Comparison of ENCODE assay signal across 9 cellular contexts in the genomic region with DNA sequence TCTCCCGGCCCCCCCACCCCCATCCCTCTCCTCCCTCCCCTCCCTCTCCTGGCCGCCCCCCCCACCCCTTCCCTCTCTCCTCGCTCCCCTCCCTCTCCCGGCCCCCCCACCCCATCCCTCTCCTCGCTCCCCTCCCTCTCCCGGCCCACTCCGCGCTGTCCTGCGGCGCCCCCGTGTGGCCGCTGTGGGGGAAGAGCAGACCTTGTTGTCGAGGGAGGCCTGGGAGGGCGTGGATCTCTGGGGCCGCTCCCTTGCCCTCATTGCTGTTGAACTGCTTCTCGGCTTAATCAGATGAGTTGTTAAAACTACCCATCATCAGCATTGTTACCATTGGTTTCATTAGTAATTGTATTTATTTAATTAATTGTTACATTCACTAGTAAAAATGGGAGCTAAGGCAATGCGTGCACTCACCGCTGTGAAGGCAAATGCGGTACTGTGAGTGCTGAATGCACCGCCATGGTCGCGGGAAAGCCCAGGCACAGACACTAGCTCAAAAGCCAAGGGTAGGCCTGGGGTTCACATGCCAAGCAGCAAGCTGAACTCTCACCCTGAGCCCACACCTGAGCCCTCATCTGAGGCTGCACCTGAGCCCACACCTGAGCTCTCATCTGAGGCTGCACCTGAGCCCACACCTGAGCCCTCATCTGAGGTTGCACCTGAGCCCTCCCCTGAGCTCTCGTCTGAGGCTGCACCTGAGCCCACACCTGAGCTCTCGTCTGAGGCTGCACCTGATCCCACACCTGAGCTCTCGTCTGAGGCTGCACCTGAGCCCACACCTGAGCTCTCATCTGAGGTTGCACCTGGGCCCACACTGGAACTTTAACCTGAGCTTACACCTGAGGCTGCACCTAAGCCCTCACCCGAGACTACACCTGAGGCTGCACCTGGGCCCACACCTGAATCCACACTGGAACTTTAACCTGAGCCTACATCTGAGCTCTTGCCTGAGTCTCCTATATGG. TPM values are rescaled to one million over a fixed set of nuclear protein-coding genes. Genes with fewer than 3 reads are reported as not detected.
DNase-seq lines count a peak whose midpoint lies in the region; ATAC-seq, FAIRE-seq and TF ChIP-seq lines count a peak whose summit lies in the region.
"Had no signal": no experiment of that assay in that cellular context is flagged by ENCODE, and none has a peak within 500 bp of the region (broad histone marks: within the 10 kb centered on the region; RNA-seq: fewer than 3 reads in every experiment).

No MANE protein-coding gene starts in this region.

- H3K4me3 Mint-ChIP-seq in IgD-negative memory B cell = peak overlapping the region in 1 of 4 donors; percentile 52
- H3K4me3 Mint-ChIP-seq in activated T-helper 2 cell treated with anti-CD3 and anti-CD28 coated beads, Interferon-gamma antibody, Interleukin-2, Interleukin-4, amounts not matched to agents 10 μg/mL and 5 μg/mL and 100 μg/mL, durations not matched to agents 14 hours and 24 hours and 36 hours (ENCODE audit: low read depth) = no peak overlapping the region
- H3K4me3 Mint-ChIP-seq in osteocyte (ENCODE audit: unreplicated experiment) = no peak overlapping the region

- peaks cover 0 to 4% (median 4%) of the 10 kb centered on the region in 3 donors for H3K9me3 Mint-ChIP-seq in IgD-negative memory B cell
- H3K9me3 Mint-ChIP-seq in activated T-helper 2 cell treated with anti-CD3 and anti-CD28 coated beads, Interferon-gamma antibody, Interleukin-2, Interleukin-4, amounts not matched to agents 10 μg/mL and 5 μg/mL and 100 μg/mL, durations not matched to agents 14 hours and 24 hours and 36 hours = no peaks in the 10 kb centered on the region
- H3K9me3 Mint-ChIP-seq in osteocyte (ENCODE audit: unreplicated experiment) = no peaks in the 10 kb centered on the region

- H3K4me1 ChIP-seq in RWPE2 (ENCODE audit: insufficient read depth, poor library complexity, severe bottlenecking) = no peaks in the 10 kb centered on the region

- DNase-seq in CMK (ENCODE audit: low read depth) (peak; percentile 61), RWPE2 (ENCODE audit: low spot score) (no peak), fibroblast of villous mesenchyme (ENCODE audit: low read depth) (peak; percentile 65), osteocyte (ENCODE audit: extremely low spot score, unreplicated experiment) (no peak), urothelium cell line (ENCODE audit: low spot score) (peak; percentile 83)
- peak; percentile 70 for DNase-seq in activated T-helper 2 cell treated with anti-CD3 and anti-CD28 coated beads, Interferon-gamma antibody, Interleukin-2, Interleukin-4, amounts not matched to agents 10 μg/mL and 5 μg/mL and 100 μg/mL, durations not matched to agents 14 hours and 24 hours and 36 hours (ENCODE audit: low spot score)

- intact Hi-C loops in activated T-helper 2 cell treated with anti-CD3 and anti-CD28 coated beads, Interferon-gamma antibody, Interleukin-2, Interleukin-4, amounts not matched to agents 10 μg/mL and 5 μg/mL and 100 μg/mL, durations not matched to agents 14 hours and 24 hours and 36 hours (cut with micrococcal nuclease) = no loop called here

- H3K4me3 ChIP-seq in RWPE2 (ENCODE audit: severe bottlenecking) (no peak overlapping the region), fibroblast of villous mesenchyme (ENCODE audit: low read depth, low read length) (no peak overlapping the region)

- peak; percentile 79 for FAIRE-seq in urothelium cell line (lab: Jason Lieb, UNC)

- H3K36me3 Mint-ChIP-seq in IgD-negative memory B cell (no peaks in the 10 kb centered on the region), osteocyte (ENCODE audit: unreplicated experiment) (no peaks in the 10 kb centered on the region)
- no peaks in the 10 kb centered on the region for H3K36me3 Mint-ChIP-seq in activated T-helper 2 cell treated with anti-CD3 and anti-CD28 coated beads, Interferon-gamma antibody, Interleukin-2, Interleukin-4, amounts not matched to agents 10 μg/mL and 5 μg/mL and 100 μg/mL, durations not matched to agents 14 hours and 24 hours and 36 hours (ENCODE audit: low read depth)

- no peaks in the 10 kb centered on the region for H3K27me3 ChIP-seq in RWPE2 (ENCODE audit: insufficient read depth, poor library complexity, severe bottlenecking)

- ATAC-seq in RWPE2 (ENCODE audit: low read depth) = peak; percentile 48; the same call in 2 of the 3 replicates
- ATAC-seq in HG03571 (IDR thresholded peaks at IDR 0.05; ENCODE audit: unreplicated experiment) = no peak

- H3K27me3 Mint-ChIP-seq in IgD-negative memory B cell (no peaks in the 10 kb centered on the region), osteocyte (ENCODE audit: unreplicated experiment) (no peaks in the 10 kb centered on the region)
- H3K27me3 Mint-ChIP-seq in activated T-helper 2 cell treated with anti-CD3 and anti-CD28 coated beads, Interferon-gamma antibody, Interleukin-2, Interleukin-4, amounts not matched to agents 10 μg/mL and 5 μg/mL and 100 μg/mL, durations not matched to agents 14 hours and 24 hours and 36 hours (ENCODE audit: low read depth) = no peaks in the 10 kb centered on the region

- no peak overlapping the region for H3K27ac ChIP-seq in RWPE2 (ENCODE audit: poor library complexity, severe bottlenecking)

- TF ChIP-seq CTCF in RWPE2 (IDR thresholded peaks at IDR 0.05; ENCODE audit: poor library complexity, severe bottlenecking) (peak; percentile 63), fibroblast of villous mesenchyme (IDR thresholded peaks at IDR 0.05; ENCODE audit: insufficient read depth, low read depth, low read length) (peak; percentile 70), osteocyte (IDR thresholded peaks at IDR 0.05) (peak; percentile 67)

- no peaks in the 10 kb centered on the region for H3K9me3 ChIP-seq in RWPE2 (ENCODE audit: severe bottlenecking)

- H3K36me3 ChIP-seq in RWPE2 (ENCODE audit: low read depth) = no peaks in the 10 kb centered on the region

- H3K27ac Mint-ChIP-seq in IgD-negative memory B cell = peak overlapping the region in 2 of 3 donors; percentile 64 to 93
- no peak overlapping the region for H3K27ac Mint-ChIP-seq in activated T-helper 2 cell treated with anti-CD3 and anti-CD28 coated beads, Interferon-gamma antibody, Interleukin-2, Interleukin-4, amounts not matched to agents 10 μg/mL and 5 μg/mL and 100 μg/mL, durations not matched to agents 14 hours and 24 hours and 36 hours
- no peak overlapping the region for H3K27ac Mint-ChIP-seq in osteocyte (ENCODE audit: unreplicated experiment)

- H3K4me1 Mint-ChIP-seq in IgD-negative memory B cell (peaks cover 16 to 20% (median 17%) of the 10 kb centered on the region in 3 donors), osteocyte (ENCODE audit: unreplicated experiment) (peaks cover 18% of the 10 kb centered on the region)
- H3K4me1 Mint-ChIP-seq in activated T-helper 2 cell treated with anti-CD3 and anti-CD28 coated beads, Interferon-gamma antibody, Interleukin-2, Interleukin-4, amounts not matched to agents 10 μg/mL and 5 μg/mL and 100 μg/mL, durations not matched to agents 14 hours and 24 hours and 36 hours (ENCODE audit: low read depth) = peaks cover 18% of the 10 kb centered on the region

RNA-seq across cellular contexts. Expression of a gene that starts 8.8 kb away (rescaled TPM):
- not detected for polyA plus RNA-seq in IgD-negative memory B cell
- total RNA-seq in activated T-helper 2 cell treated with anti-CD3 and anti-CD28 coated beads, Interferon-gamma antibody, Interleukin-2, Interleukin-4, amounts not matched to agents 10 μg/mL and 5 μg/mL and 100 μg/mL, durations not matched to agents 14 hours and 24 hours and 36 hours = 0.09 and 0.30 TPM in 2 replicates
- total RNA-seq in fibroblast of villous mesenchyme = not detected in 2 replicates
- total RNA-seq in osteocyte = not detected in 2 replicates
- total RNA-seq: T-helper 1 cell treated with Interleukin-12 subunit alpha and Interleukin-12 subunit beta and Interleukin-4 antibody, amounts not matched to agents 30 ng/mL and 1 ng/mL, for 36 hours had no signal

RNA-seq across cellular contexts. Expression of a gene that starts 19.6 kb away (rescaled TPM):
- polyA plus RNA-seq in IgD-negative memory B cell = 0.19 TPM
- 42.0 and 44.7 TPM in 2 replicates for total RNA-seq in activated T-helper 2 cell treated with anti-CD3 and anti-CD28 coated beads, Interferon-gamma antibody, Interleukin-2, Interleukin-4, amounts not matched to agents 10 μg/mL and 5 μg/mL and 100 μg/mL, durations not matched to agents 14 hours and 24 hours and 36 hours
- total RNA-seq in fibroblast of villous mesenchyme = not detected in 2 replicates
- total RNA-seq in osteocyte = not detected in 2 replicates

Comparison
In these comparisons a context has a peak if more than half of its experiments do, and no peak if none do; other contexts are left out.
1. DNase-seq: peak in CMK (single experiment), activated T-helper 2 cell treated with anti-CD3 and anti-CD28 coated beads, Interferon-gamma antibody, Interleukin-2, Interleukin-4, amounts not matched to agents 10 μg/mL and 5 μg/mL and 100 μg/mL, durations not matched to agents 14 hours and 24 hours and 36 hours (single experiment), fibroblast of villous mesenchyme (single experiment) and urothelium cell line (single experiment); none in RWPE2 (single experiment) and osteocyte (single experiment).
2. H3K27ac Mint-ChIP-seq: peak in IgD-negative memory B cell (2 of 3); none in activated T-helper 2 cell treated with anti-CD3 and anti-CD28 coated beads, Interferon-gamma antibody, Interleukin-2, Interleukin-4, amounts not matched to agents 10 μg/mL and 5 μg/mL and 100 μg/mL, durations not matched to agents 14 hours and 24 hours and 36 hours (single experiment) and osteocyte (single experiment).
3. RNA of a gene that starts 19.6 kb away (total RNA-seq): 42.0 to 44.7 TPM in activated T-helper 2 cell treated with anti-CD3 and anti-CD28 coated beads, Interferon-gamma antibody, Interleukin-2, Interleukin-4, amounts not matched to agents 10 μg/mL and 5 μg/mL and 100 μg/mL, durations not matched to agents 14 hours and 24 hours and 36 hours; not detected in fibroblast of villous mesenchyme and not detected in osteocyte; every median in the first group is over 10 times any median in the second.
4. Peak in every context shown above with its lines, with median percentiles within 50 percentile points of each other: CTCF ChIP-seq.